In genomic region chr17:57603978-57604377, GRCh38 we compare ENCODE assay signal across 8 cellular contexts.
DNase-seq lines count a peak whose midpoint lies in the region; ATAC-seq lines count a peak whose summit lies in the region.

No MANE protein-coding gene starts in this region.

- peaks cover 35% of the 10 kb centered on the region for H3K36me3 Mint-ChIP-seq in activated CD8-positive, alpha-beta T cell treated with anti-CD3 and anti-CD28 coated beads, Interleukin-2, amount 10 ng/mL, durations not matched to agents 7 days and 5 days (ENCODE audit: low read depth)
- no peaks in the 10 kb centered on the region for H3K36me3 Mint-ChIP-seq in immature natural killer cell

- H3K9me3 Mint-ChIP-seq in activated CD8-positive, alpha-beta T cell treated with anti-CD3 and anti-CD28 coated beads, Interleukin-2, amount 10 ng/mL, durations not matched to agents 7 days and 5 days (ENCODE audit: insufficient read depth), result no peaks in the 10 kb centered on the region
- H3K9me3 Mint-ChIP-seq in immature natural killer cell, result no peaks in the 10 kb centered on the region

- DNase-seq in NCI-H1436 treated with DMSO at 0.1 percent for 48 hours (lab: John Stamatoyannopoulos, UW) (peak; percentile 33), immature natural killer cell (peak; percentile 50 to 80 (median 65)), NCI-H1930 (lab: John Stamatoyannopoulos, UW) (no peak), cortex of kidney (lab: John Stamatoyannopoulos, UW) (no peak), DMS153 treated with DMSO at 0.1 percent for 48 hours (lab: John Stamatoyannopoulos, UW; ENCODE audit: unreplicated experiment) (no peak)
- DNase-seq in activated CD8-positive, alpha-beta T cell treated with anti-CD3 and anti-CD28 coated beads, Interleukin-2, amount 10 ng/mL, durations not matched to agents 7 days and 5 days, result peak; percentile 85
- DNase-seq in stimulated activated CD8-positive, alpha-beta memory T cell treated with anti-CD3 and anti-CD28 coated beads, Interleukin-7, amount 100 ng/mL, for 24 hours (ENCODE audit: low read depth), result peak; percentile 25

- POLR2A ChIA-PET in activated CD8-positive, alpha-beta T cell treated with anti-CD3 and anti-CD28 coated beads, Interleukin-2, amount 10 ng/mL, durations not matched to agents 7 days and 5 days (lab: Charles Lee), result interaction anchor here (0.5 to 2.0 kb wide), 4 partner anchors 139 to 346 kb away, joined by 4 to 5 read pairs (median 4); partner anchors contain the start of gene MRPS23

- no peaks in the 10 kb centered on the region for H3K27me3 Mint-ChIP-seq in activated CD8-positive, alpha-beta T cell treated with anti-CD3 and anti-CD28 coated beads, Interleukin-2, amount 10 ng/mL, durations not matched to agents 7 days and 5 days (ENCODE audit: low read depth)
- peaks cover 0 to 15% (median 7%) of the 10 kb centered on the region in 3 donors for H3K27me3 Mint-ChIP-seq in immature natural killer cell (ENCODE audit: low read depth in 3 of 3)

- H3K4me1 Mint-ChIP-seq in activated CD8-positive, alpha-beta T cell treated with anti-CD3 and anti-CD28 coated beads, Interleukin-2, amount 10 ng/mL, durations not matched to agents 7 days and 5 days (ENCODE audit: low read depth), result peaks cover 100% of the 10 kb centered on the region
- peaks cover 80 to 92% of the 10 kb centered on the region in 2 donors for H3K4me1 Mint-ChIP-seq in immature natural killer cell

- peak overlapping the region; percentile 73 for H3K4me3 Mint-ChIP-seq in activated CD8-positive, alpha-beta T cell treated with anti-CD3 and anti-CD28 coated beads, Interleukin-2, amount 10 ng/mL, durations not matched to agents 7 days and 5 days
- H3K4me3 Mint-ChIP-seq in immature natural killer cell, result peak overlapping the region; percentile 34 to 90 (median 70)

- H3K27ac Mint-ChIP-seq in activated CD8-positive, alpha-beta T cell treated with anti-CD3 and anti-CD28 coated beads, Interleukin-2, amount 10 ng/mL, durations not matched to agents 7 days and 5 days, result peak overlapping the region; percentile 99
- peak overlapping the region; percentile 83 to 98 (median 94) for H3K27ac Mint-ChIP-seq in immature natural killer cell

- ATAC-seq in GM21423 (IDR thresholded peaks at IDR 0.05; ENCODE audit: unreplicated experiment), result peak; percentile 48
- peak; percentile 70 for ATAC-seq in activated CD8-positive, alpha-beta T cell treated with anti-CD3 and anti-CD28 coated beads, Interleukin-2, amount 10 ng/mL, durations not matched to agents 7 days and 5 days

- CTCF ChIA-PET in activated CD8-positive, alpha-beta T cell treated with anti-CD3 and anti-CD28 coated beads, Interleukin-2, amount 10 ng/mL, durations not matched to agents 7 days and 5 days (lab: Charles Lee), result interaction anchor here (1.0 to 12.8 kb wide), 4 partner anchors 51 to 361 kb away, joined by 4 to 196 read pairs (median 5); no protein-coding TSS in a partner anchor

Comparison
In these comparisons a context has a peak if more than half of its experiments do, and no peak if none do; other contexts are left out.
1. DNase-seq: peak in NCI-H1436 treated with DMSO at 0.1 percent for 48 hours (single experiment), activated CD8-positive, alpha-beta T cell treated with anti-CD3 and anti-CD28 coated beads, Interleukin-2, amount 10 ng/mL, durations not matched to agents 7 days and 5 days (single experiment), immature natural killer cell (3 of 3) and stimulated activated CD8-positive, alpha-beta memory T cell treated with anti-CD3 and anti-CD28 coated beads, Interleukin-7, amount 100 ng/mL, for 24 hours (single experiment); none in NCI-H1930 (0 of 2), cortex of kidney (single experiment) and DMS153 treated with DMSO at 0.1 percent for 48 hours (single experiment).